ENCODE assay signal across 6 cellular contexts in the genomic region with DNA sequence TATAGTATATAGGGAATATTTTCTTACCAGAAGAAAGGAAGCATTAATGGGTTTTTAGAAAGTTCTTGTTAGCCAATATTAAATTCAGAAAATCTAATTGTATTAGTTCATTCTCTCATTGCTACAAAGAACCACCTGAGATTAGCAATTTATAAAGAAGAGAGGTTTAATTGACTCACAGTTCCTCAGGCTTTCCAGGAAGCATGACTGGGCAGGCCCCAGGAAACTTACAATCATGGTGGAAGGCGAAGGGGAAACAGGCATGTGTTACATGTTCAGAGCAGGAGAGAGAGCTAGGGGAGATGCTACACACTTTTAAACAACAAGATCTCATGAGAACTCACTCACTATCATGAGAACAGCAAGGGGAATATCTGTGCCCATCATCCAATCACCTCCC.
"Had no signal": no experiment of that assay in that cellular context is flagged by ENCODE, and none has a peak within 500 bp of the region (broad histone marks: within the 10 kb centered on the region; RNA-seq: fewer than 3 reads in every experiment).

No MANE protein-coding gene starts in this region.

- H3K4me3 Mint-ChIP-seq: H9 had no signal

- ATAC-seq: K562 had no signal

- DNase-seq: GM23248, H9, HCEC 1CT, IMR-90 had no signal

- H3K9me3 Mint-ChIP-seq: H9 had no signal

- H3K27ac ChIP-seq: GM23248 had no signal

- H3K4me3 ChIP-seq: GM23248, K562 had no signal

- H2AFZ ChIP-seq: GM23248 had no signal

- FAIRE-seq: H1, K562 had no signal
